9 cellular contexts compared by ENCODE assay signal in the genomic region with DNA sequence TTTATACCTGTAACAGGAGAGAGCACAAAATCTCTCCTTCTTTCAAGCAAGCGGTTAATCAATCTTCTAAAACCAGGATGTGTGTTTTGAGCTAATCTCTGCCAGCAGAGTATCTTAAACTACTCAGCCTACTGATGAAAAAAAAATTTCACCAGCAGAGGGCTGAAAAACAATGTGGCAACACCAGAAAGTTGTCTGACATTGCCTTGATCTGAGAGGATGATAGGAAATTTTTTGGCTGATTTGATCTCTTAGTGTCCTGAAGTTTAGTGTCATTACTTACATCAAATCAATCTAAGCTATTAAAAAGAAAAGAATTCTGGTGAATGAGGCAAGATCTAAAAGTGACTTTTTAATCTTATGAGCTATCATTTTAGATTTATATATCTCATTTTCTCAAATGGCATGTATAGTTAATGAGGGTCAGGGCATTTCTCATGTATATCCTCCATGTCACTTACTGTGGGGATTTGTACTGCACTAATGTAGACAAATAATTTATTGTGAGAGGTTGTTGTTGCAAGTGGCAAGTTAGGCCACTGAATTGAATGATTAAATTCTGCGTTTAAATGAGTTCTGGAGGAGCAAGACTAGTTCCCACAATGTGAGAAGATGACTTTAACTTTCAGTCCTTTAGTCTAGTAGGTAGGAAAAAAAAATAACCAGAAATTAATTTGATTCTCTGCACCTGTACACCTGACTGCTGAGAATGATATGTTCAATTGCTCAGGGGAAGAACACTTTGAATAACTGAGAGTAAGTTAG. TPM values are rescaled to one million over a fixed set of nuclear protein-coding genes. Genes with fewer than 3 reads are reported as not detected.
DNase-seq lines count a peak whose midpoint lies in the region; ATAC-seq, FAIRE-seq and TF ChIP-seq lines count a peak whose summit lies in the region.
"Had no signal": no experiment of that assay in that cellular context is flagged by ENCODE, and none has a peak within 500 bp of the region (broad histone marks: within the 10 kb centered on the region; RNA-seq: fewer than 3 reads in every experiment).

No MANE protein-coding gene starts in this region.

- H4K20me1 ChIP-seq in astrocyte (ENCODE audit: insufficient read depth, low read length) (peaks cover 5% of the 10 kb centered on the region), hepatocyte (ENCODE audit: insufficient read depth, poor library complexity, severe bottlenecking) (peaks cover 25% of the 10 kb centered on the region)

- peaks cover 25% of the 10 kb centered on the region for H3K4me1 Mint-ChIP-seq in astrocyte (ENCODE audit: low read depth, unreplicated experiment)

- peaks cover 8% of the 10 kb centered on the region for H3K4me1 ChIP-seq in cardiac muscle cell (ENCODE audit: low read depth)
- H3K4me1 ChIP-seq in astrocyte (ENCODE audit: insufficient read depth, low read length) = peaks cover 10% of the 10 kb centered on the region
- no peaks in the 10 kb centered on the region for H3K4me1 ChIP-seq in hepatocyte (ENCODE audit: insufficient read depth)
- H3K4me1 ChIP-seq in upper lobe of right lung = peaks cover 8% of the 10 kb centered on the region

- H3K9me3 Mint-ChIP-seq in astrocyte (ENCODE audit: unreplicated experiment) = no peaks in the 10 kb centered on the region

- H3K9me3 ChIP-seq in cardiac muscle cell (ENCODE audit: low read depth) (no peaks in the 10 kb centered on the region), astrocyte (ENCODE audit: insufficient read depth, low read depth, low read length) (no peaks in the 10 kb centered on the region), hepatocyte (ENCODE audit: low read depth) (no peaks in the 10 kb centered on the region), upper lobe of right lung (no peaks in the 10 kb centered on the region)

- H3K27me3 Mint-ChIP-seq in astrocyte (ENCODE audit: low read depth, unreplicated experiment) = no peaks in the 10 kb centered on the region

- ATAC-seq in upper lobe of right lung (no peak), GM18870 (IDR thresholded peaks at IDR 0.05; ENCODE audit: unreplicated experiment) (no peak)

- H3K4me3 ChIP-seq in cardiac muscle cell (no peak overlapping the region), astrocyte (ENCODE audit: insufficient read depth, low read depth, low read length) (no peak overlapping the region), hepatocyte (no peak overlapping the region), upper lobe of right lung (no peak overlapping the region)

- H3K4me2 ChIP-seq in astrocyte (ENCODE audit: low read length) (no peak overlapping the region), hepatocyte (no peak overlapping the region)

- no peaks in the 10 kb centered on the region for H3K79me2 ChIP-seq in astrocyte (ENCODE audit: insufficient read depth, low read length)
- no peaks in the 10 kb centered on the region for H3K79me2 ChIP-seq in hepatocyte

- H3K36me3 ChIP-seq in cardiac muscle cell (peaks cover 36% of the 10 kb centered on the region), astrocyte (ENCODE audit: insufficient read depth, low read length) (peaks cover 28% of the 10 kb centered on the region), hepatocyte (replicated peaks; ENCODE audit: insufficient read depth, low read depth) (no peaks in the 10 kb centered on the region), upper lobe of right lung (peaks cover 31% of the 10 kb centered on the region)

- H3K9ac ChIP-seq in astrocyte (ENCODE audit: low read length) = no peak overlapping the region

- H3K27ac ChIP-seq in cardiac muscle cell (peak overlapping the region; percentile 44), astrocyte (ENCODE audit: low read depth, low read length) (no peak overlapping the region), hepatocyte (no peak overlapping the region), upper lobe of right lung (no peak overlapping the region)

- peak; percentile 56 for FAIRE-seq in astrocyte (lab: Jason Lieb, UNC)

- intact Hi-C loops in cardiac septum (cut with DNase I) = no loop called here
- intact Hi-C loops in upper lobe of right lung (cut with DNase I) = no loop called here

- no peak overlapping the region for H3K27ac Mint-ChIP-seq in astrocyte (ENCODE audit: unreplicated experiment)

- TF ChIP-seq CTCF in cardiac muscle cell (IDR thresholded peaks at IDR 0.05; ENCODE audit: low read depth, low read length) = peak; percentile 46
- TF ChIP-seq CTCF in astrocyte (IDR thresholded peaks at IDR 0.05; ENCODE audit: insufficient read depth, low read depth, low read length) = peak; percentile 29
- peak; percentile 33 for TF ChIP-seq CTCF in hepatocyte (IDR thresholded peaks at IDR 0.05; ENCODE audit: poor library complexity)
- TF ChIP-seq CTCF in upper lobe of right lung (IDR thresholded peaks at IDR 0.05) = peak; percentile 28

- DNase-seq in cardiac muscle cell (ENCODE audit: low read depth in 1 of 2, low spot score in 1 of 2) (peak in 1 of 2 donors; percentile 53), cardiac septum (ENCODE audit: low spot score) (no peak), astrocyte (ENCODE audit: low read depth) (no peak), hepatocyte (ENCODE audit: low spot score) (no peak), upper lobe of right lung (no peak), GM19240 (ENCODE audit: insufficient read length, low spot score) (no peak), amniotic stem cell (lab: John Stamatoyannopoulos, UW) (no peak)
- DNase-seq: NCI-H526 treated with DMSO at 0.1 percent for 48 hours had no signal

- H2AFZ ChIP-seq in astrocyte (ENCODE audit: low read depth, low read length) (no peak overlapping the region), hepatocyte (no peak overlapping the region)

- peaks cover 11% of the 10 kb centered on the region for H3K36me3 Mint-ChIP-seq in astrocyte (ENCODE audit: low read depth, unreplicated experiment)

- H3K27me3 ChIP-seq in cardiac muscle cell = no peaks in the 10 kb centered on the region
- H3K27me3 ChIP-seq in astrocyte (ENCODE audit: insufficient read depth, low read length) = no peaks in the 10 kb centered on the region
- H3K27me3 ChIP-seq in hepatocyte = no peaks in the 10 kb centered on the region
- H3K27me3 ChIP-seq in upper lobe of right lung = no peaks in the 10 kb centered on the region

- 80% methylated on average over 2 of the region's 2 CpGs for WGBS in hepatocyte (ENCODE audit: low lambda C conversion rate, missing lambda C conversion rate)

- H3K4me3 Mint-ChIP-seq in astrocyte (ENCODE audit: unreplicated experiment) = no peak overlapping the region

- no peaks in the 10 kb centered on the region for H3K9me2 ChIP-seq in hepatocyte (replicated peaks; ENCODE audit: insufficient read depth)

RNA-seq across cellular contexts. Expression of a gene that starts 10.8 kb away (rescaled TPM):
- total RNA-seq in cardiac muscle cell = 155 and 185 TPM in 2 replicates
- polyA plus RNA-seq in cardiac muscle cell = 154 and 179 TPM in 2 replicates
- total RNA-seq in cardiac septum = 92.5 TPM
- 139 and 141 TPM in 2 replicates for total RNA-seq in astrocyte
- 110 and 113 TPM in 2 replicates for total RNA-seq in hepatocyte
- polyA plus RNA-seq in hepatocyte = 136 and 144 TPM in 2 replicates
- 122 TPM for total RNA-seq in upper lobe of right lung
